Comparison of ENCODE assay signal across 23 cellular contexts in the genomic region with DNA sequence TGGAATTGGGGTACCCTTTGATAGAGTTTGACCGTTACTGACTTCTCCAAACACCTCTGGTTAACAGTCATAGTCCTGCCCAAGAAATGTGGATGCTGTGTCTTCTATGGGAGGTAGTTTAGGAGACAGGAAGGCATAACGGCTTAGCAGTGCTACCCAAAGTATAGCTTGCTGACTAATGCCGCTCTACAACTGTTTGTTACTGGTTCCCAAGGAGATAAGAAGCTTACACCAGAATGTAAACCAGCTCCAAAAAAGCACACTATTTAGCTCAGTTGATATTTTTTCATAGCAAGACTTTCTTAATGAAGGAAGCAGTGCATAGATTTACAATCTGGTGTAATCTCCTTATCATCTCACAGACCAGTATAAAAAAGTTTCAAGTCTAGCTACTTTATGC.
DNase-seq lines count a peak whose midpoint lies in the region; ATAC-seq and TF ChIP-seq lines count a peak whose summit lies in the region.
"Had no signal": no experiment of that assay in that cellular context is flagged by ENCODE, and none has a peak within 500 bp of the region (broad histone marks: within the 10 kb centered on the region; RNA-seq: fewer than 3 reads in every experiment).

No MANE protein-coding gene starts in this region.

- H3K9me3 ChIP-seq in adipocyte (ENCODE audit: control insufficient read depth, low read length): peaks cover 5% of the 10 kb centered on the region
- no peaks in the 10 kb centered on the region for H3K9me3 ChIP-seq in neuronal stem cell (replicated peaks in 1 of 2; ENCODE audit: control insufficient read depth in 2 of 2, insufficient read depth in 1 of 2, low read depth in 1 of 2, low read length in 2 of 2)
- H3K9me3 ChIP-seq: ovary, right lobe of liver, suprapubic skin, vagina had no signal

- H3K9ac ChIP-seq in adipocyte (ENCODE audit: low read length): no peak overlapping the region
- H3K9ac ChIP-seq in neuronal stem cell (ENCODE audit: low read depth, low read length, poor library complexity): no peak overlapping the region

- no peak for TF ChIP-seq CTCF in fibroblast of villous mesenchyme (IDR thresholded peaks at IDR 0.05; ENCODE audit: insufficient read depth, low read depth, low read length)

- H3K18ac ChIP-seq in neuronal stem cell (ENCODE audit: low read length): no peak overlapping the region

- H4K91ac ChIP-seq in neuronal stem cell (ENCODE audit: low read depth, low read length, poor library complexity): no peak overlapping the region

- H3K4me3 ChIP-seq in adipocyte (ENCODE audit: low read length) (no peak overlapping the region), fibroblast of villous mesenchyme (ENCODE audit: low read depth, low read length) (no peak overlapping the region), neuronal stem cell (ENCODE audit: low read length in 2 of 2) (no peak overlapping the region)
- H3K4me3 ChIP-seq: ovary, right lobe of liver, suprapubic skin, vagina had no signal

- no CpG with 5 or more reads among the region's 3 CpGs for WGBS in neuronal stem cell (ENCODE audit: extremely low coverage in 2 of 2, insufficient read length in 2 of 2, insufficient replicate concordance in 1 of 2), 2 donors

- H2BK15ac ChIP-seq in neuronal stem cell (ENCODE audit: low read length): no peak overlapping the region

- H3K23ac ChIP-seq in neuronal stem cell (ENCODE audit: low read depth, low read length, poor library complexity): no peak overlapping the region

- no peak overlapping the region for H4K8ac ChIP-seq in neuronal stem cell (ENCODE audit: low read depth, low read length)

- no peak overlapping the region for H3K4ac ChIP-seq in neuronal stem cell (ENCODE audit: low read length)

- no peak overlapping the region for H3K27ac ChIP-seq in neuronal stem cell (replicated peaks; ENCODE audit: low read length)
- H3K27ac ChIP-seq: ovary, right lobe of liver, suprapubic skin, vagina had no signal

- no peaks in the 10 kb centered on the region for H3K36me3 ChIP-seq in adipocyte (ENCODE audit: control insufficient read depth, insufficient read depth, low read length, severe bottlenecking)
- H3K36me3 ChIP-seq in neuronal stem cell (replicated peaks in 1 of 2; ENCODE audit: control insufficient read depth in 2 of 2, insufficient read depth in 2 of 2, low read length in 2 of 2): no peaks in the 10 kb centered on the region
- H3K36me3 ChIP-seq: ovary, right lobe of liver, suprapubic skin, vagina had no signal

- peak; percentile 5 for DNase-seq in NOMO-1 treated with DMSO at 0.1 percent for 48 hours (lab: John Stamatoyannopoulos, UW; ENCODE audit: unreplicated experiment)
- DNase-seq in NOMO-1 (lab: John Stamatoyannopoulos, UW; ENCODE audit: unreplicated experiment in 2 of 2): no peak
- DNase-seq in adipocyte (ENCODE audit: low read depth): peak; percentile 24
- DNase-seq in fibroblast of villous mesenchyme (ENCODE audit: low read depth): peak; percentile 74
- DNase-seq in stromal cell of bone marrow (ENCODE audit: low read depth): peak; percentile 10
- no peak for DNase-seq in neuronal stem cell (ENCODE audit: low spot score)
- no peak for DNase-seq in NCI-H1694 (lab: John Stamatoyannopoulos, UW)
- DNase-seq: 8988T; activated CD4-positive, alpha-beta T cell treated with anti-CD3 and anti-CD28 coated beads for 1 hour; cortex of kidney; foreskin melanocyte; hippocampal formation; mammary epithelial cell; naive B cell; NCI-H1436; NCI-H524; ovary; right lobe of liver; stimulated activated CD4-positive, alpha-beta T cell treated with anti-CD3 and anti-CD28 coated beads, Interleukin-15, amount 100 ng/mL, for 24 hours had no signal

- H3K4me2 ChIP-seq in neuronal stem cell (ENCODE audit: insufficient read depth, low read length, poor library complexity, severe bottlenecking): no peak overlapping the region

- no peaks in the 10 kb centered on the region for H3K79me1 ChIP-seq in neuronal stem cell (ENCODE audit: low read depth, low read length)

- no peaks in the 10 kb centered on the region for H3K27me3 ChIP-seq in adipocyte (replicated peaks; ENCODE audit: control insufficient read depth, insufficient read depth, low read length)
- H3K27me3 ChIP-seq in neuronal stem cell (ENCODE audit: control insufficient read depth in 3 of 3, insufficient read depth in 3 of 3, low read depth in 1 of 3, low read length in 3 of 3): no peaks in the 10 kb centered on the region
- H3K27me3 ChIP-seq: ovary, right lobe of liver, suprapubic skin, vagina had no signal

- no peak overlapping the region for H2BK120ac ChIP-seq in neuronal stem cell (ENCODE audit: low read depth, low read length)

- ATAC-seq in GM21447 (IDR thresholded peaks at IDR 0.05; ENCODE audit: unreplicated experiment): no peak
- ATAC-seq: HCT116, right lobe of liver had no signal

- H3K4me1 ChIP-seq in adipocyte (ENCODE audit: control insufficient read depth, insufficient read depth, low read length): no peaks in the 10 kb centered on the region
- no peaks in the 10 kb centered on the region for H3K4me1 ChIP-seq in neuronal stem cell (ENCODE audit: control insufficient read depth in 2 of 2, insufficient read depth in 1 of 2, low read depth in 1 of 2, low read length in 2 of 2)
- H3K4me1 ChIP-seq: right lobe of liver, suprapubic skin, vagina had no signal

- H2AK5ac ChIP-seq in neuronal stem cell (ENCODE audit: low read depth, low read length): no peak overlapping the region

- H3K14ac ChIP-seq in neuronal stem cell (ENCODE audit: low read length): no peak overlapping the region

- no peak overlapping the region for H2AFZ ChIP-seq in neuronal stem cell (ENCODE audit: low read length)

- H2BK5ac ChIP-seq in neuronal stem cell (ENCODE audit: low read length): no peak overlapping the region

- H2BK12ac ChIP-seq in neuronal stem cell (ENCODE audit: low read length): no peak overlapping the region

Comparison
In these comparisons a context has a peak if more than half of its experiments do, and no peak if none do; other contexts are left out.
1. DNase-seq: peak in NOMO-1 treated with DMSO at 0.1 percent for 48 hours (single experiment), adipocyte (single experiment), fibroblast of villous mesenchyme (single experiment) and stromal cell of bone marrow (single experiment); none in NOMO-1 (0 of 2), neuronal stem cell (single experiment) and NCI-H1694 (single experiment).